In genomic region chr20:57591289-57592229, GRCh38 we compare ENCODE assay signal across 1 cellular context.
TF ChIP-seq lines count a peak whose summit lies in the region.

No MANE protein-coding gene starts in this region.

TF ChIP-seq in K562, 482 proteins besides CTCF, POLR2A, EP300 and RAD21:
- TF ChIP-seq ZFP36 (IDR thresholded peaks at IDR 0.05; ENCODE audit: low read depth, low read length, partially characterized antibody): peak; percentile 18
- TF ChIP-seq ZNF586 (CRISPR knock-in tag; conservative IDR thresholded peaks at IDR 0.05): no peak
- TF ChIP-seq POLR2G (IDR thresholded peaks at IDR 0.05; ENCODE audit: low read depth, low read length): no peak
- no peak for TF ChIP-seq ZNF217 (CRISPR knock-in tag; IDR thresholded peaks at IDR 0.05)
- TF ChIP-seq ZNF282 (CRISPR knock-in tag; IDR thresholded peaks at IDR 0.05): no peak
- no peak for TF ChIP-seq MNT (conservative IDR thresholded peaks at IDR 0.05)
